21 cellular contexts compared by ENCODE assay signal in genomic region chr7:94949532-94949931, GRCh38. TPM values are rescaled to one million over a fixed set of nuclear protein-coding genes. Genes with fewer than 3 reads are reported as not detected.
DNase-seq lines count a peak whose midpoint lies in the region; ATAC-seq, FAIRE-seq and TF ChIP-seq lines count a peak whose summit lies in the region.
"Had no signal": no experiment of that assay in that cellular context is flagged by ENCODE, and none has a peak within 500 bp of the region (broad histone marks: within the 10 kb centered on the region; RNA-seq: fewer than 3 reads in every experiment).

No MANE protein-coding gene starts in this region.

- no peak overlapping the region for H3K4me3 Mint-ChIP-seq in nephron progenitor cell
- H3K4me3 Mint-ChIP-seq in Caco-2 (ENCODE audit: unreplicated experiment), result no peak overlapping the region
- H3K4me3 Mint-ChIP-seq: CD14-positive monocyte, IgD-negative memory B cell had no signal

- H3K4me3 ChIP-seq in A673 (ENCODE audit: low read depth, low read length, poor library complexity, severe bottlenecking) (no peak overlapping the region), Caco-2 (ENCODE audit: low read depth, low read length) (no peak overlapping the region)

- FAIRE-seq in RCC 7860 (lab: Jason Lieb, UNC), result no peak
- FAIRE-seq: H54, HTR-8/SVneo had no signal

- H3K36me3 Mint-ChIP-seq in nephron progenitor cell (ENCODE audit: low read depth) (peaks cover 22% of the 10 kb centered on the region), Caco-2 (ENCODE audit: insufficient read depth, unreplicated experiment) (peaks cover 5% of the 10 kb centered on the region)
- H3K36me3 Mint-ChIP-seq: CD14-positive monocyte, IgD-negative memory B cell had no signal

- intact Hi-C loops in A673 (cut with micrococcal nuclease; ENCODE audit: unreplicated experiment) (no loop called here), Caco-2 (cut with micrococcal nuclease; ENCODE audit: unreplicated experiment) (no loop called here)

- no peaks in the 10 kb centered on the region for H3K9me3 ChIP-seq in A673 (ENCODE audit: low read depth, low read length, poor library complexity, severe bottlenecking)
- no peaks in the 10 kb centered on the region for H3K9me3 ChIP-seq in Caco-2
- H3K9me3 ChIP-seq: SK-N-SH had no signal

- H3K27me3 ChIP-seq in A673 (replicated peaks; ENCODE audit: insufficient read depth, low read depth, low read length, poor library complexity) (no peaks in the 10 kb centered on the region), Caco-2 (replicated peaks; ENCODE audit: control insufficient read depth, insufficient read depth, low read length) (no peaks in the 10 kb centered on the region)

- ATAC-seq in HG03045 (IDR thresholded peaks at IDR 0.05; ENCODE audit: unreplicated experiment), result no peak
- ATAC-seq: Panc1 had no signal

- H3K4me1 ChIP-seq in A673 (ENCODE audit: insufficient read depth, low read length, poor library complexity, severe bottlenecking), result no peaks in the 10 kb centered on the region
- H3K4me1 ChIP-seq in Caco-2, result no peaks in the 10 kb centered on the region

- TF ChIP-seq CTCF in nephron progenitor cell (IDR thresholded peaks at IDR 0.05) (no peak), A673 (conservative IDR thresholded peaks at IDR 0.05; ENCODE audit: low read depth, low read length) (no peak), Caco-2 (IDR thresholded peaks at IDR 0.05; ENCODE audit: insufficient read depth in 1 of 2, low read depth in 1 of 2, low read length in 1 of 2, severe bottlenecking in 1 of 2, unreplicated experiment in 1 of 2) (no peak)

- no peak overlapping the region for H3K27ac ChIP-seq in epithelial cell of prostate
- H3K27ac ChIP-seq in A673 (ENCODE audit: low read depth, low read length, poor library complexity, severe bottlenecking), result no peak overlapping the region

- no TSS peak for BruUV-seq in A673 (replicated peaks; lab: Mats Ljungman, UMichigan)
- BruUV-seq in Caco-2 (replicated peaks; lab: Mats Ljungman, UMichigan), result no TSS peak

- CTCF ChIA-PET in A673 (lab: Charles Lee) (no interaction called here), Caco-2 (lab: Charles Lee) (no interaction called here)

- in situ Hi-C loops in Caki2 (cut with HindIII; ENCODE audit: low pct_unique_long_range_greater_than_20kb, low sequenced_read_pairs), result no loop called here
- in situ Hi-C loops in KBM-7 (cut with MboI; ENCODE audit: low pct_unique_long_range_greater_than_20kb, low sequenced_read_pairs), result no loop called here

- no peaks in the 10 kb centered on the region for H3K4me1 Mint-ChIP-seq in nephron progenitor cell
- H3K4me1 Mint-ChIP-seq in Caco-2 (ENCODE audit: low read depth, unreplicated experiment), result no peaks in the 10 kb centered on the region
- H3K4me1 Mint-ChIP-seq: CD14-positive monocyte, IgD-negative memory B cell had no signal

- peak overlapping the region; percentile 44 for H3K27ac Mint-ChIP-seq in nephron progenitor cell
- H3K27ac Mint-ChIP-seq in Caco-2 (ENCODE audit: unreplicated experiment), result no peak overlapping the region
- H3K27ac Mint-ChIP-seq: CD14-positive monocyte, IgD-negative memory B cell had no signal

- DNase-seq in Caki2 (ENCODE audit: low read depth) (peak; percentile 23), RCC 7860 (ENCODE audit: low spot score) (peak; percentile 42), epithelial cell of prostate (ENCODE audit: low read depth, low spot score) (peak; percentile 39), nephron progenitor cell (no peak), KBM-7 (no peak), A673 (ENCODE audit: low spot score) (no peak), Caco-2 (no peak)
- DNase-seq: ACHN, AML-193, EL, NCI-H1417 treated with DMSO at 0.1 percent for 48 hours, NCI-H1930, NCI-H2171, SHP77, SK-N-SH had no signal

- H3K36me3 ChIP-seq in A673 (ENCODE audit: insufficient read depth, low read length, poor library complexity, severe bottlenecking), result no peaks in the 10 kb centered on the region
- H3K36me3 ChIP-seq in Caco-2 (ENCODE audit: control insufficient read depth, insufficient read depth, low read length), result no peaks in the 10 kb centered on the region

- no peaks in the 10 kb centered on the region for H3K27me3 Mint-ChIP-seq in nephron progenitor cell (ENCODE audit: low read depth, poor library complexity)
- H3K27me3 Mint-ChIP-seq in Caco-2 (ENCODE audit: insufficient read depth, unreplicated experiment), result no peaks in the 10 kb centered on the region

- H3K9me3 Mint-ChIP-seq in nephron progenitor cell (peaks cover 22% of the 10 kb centered on the region), Caco-2 (ENCODE audit: unreplicated experiment) (peaks cover 10% of the 10 kb centered on the region)

- POLR2A ChIA-PET in A673 (lab: Charles Lee; ENCODE audit: low non-redundant PET) (no interaction called here), Caco-2 (lab: Charles Lee) (no interaction called here)

RNA-seq across cellular contexts. Expression of gene PPP1R9A, which starts 42.1 kb away (rescaled TPM):
- 8.2 and 10.8 TPM in 2 replicates for total RNA-seq in Caki2 (2014; rRNA removed; shearing (Covaris generic); ENCODE audit: low replicate concordance)
- total RNA-seq in A673 (2021) (13.3 and 15.6 TPM in 2 replicates), Caco-2 (2022) (37.2 and 37.4 TPM in 2 replicates)

Comparison
In these comparisons a context has a peak if more than half of its experiments do, and no peak if none do; other contexts are left out.
1. DNase-seq: peak in Caki2 (single experiment), RCC 7860 (single experiment) and epithelial cell of prostate (single experiment); none in nephron progenitor cell (single experiment), KBM-7 (single experiment), A673 (single experiment) and Caco-2 (0 of 2).